In the genomic region with DNA sequence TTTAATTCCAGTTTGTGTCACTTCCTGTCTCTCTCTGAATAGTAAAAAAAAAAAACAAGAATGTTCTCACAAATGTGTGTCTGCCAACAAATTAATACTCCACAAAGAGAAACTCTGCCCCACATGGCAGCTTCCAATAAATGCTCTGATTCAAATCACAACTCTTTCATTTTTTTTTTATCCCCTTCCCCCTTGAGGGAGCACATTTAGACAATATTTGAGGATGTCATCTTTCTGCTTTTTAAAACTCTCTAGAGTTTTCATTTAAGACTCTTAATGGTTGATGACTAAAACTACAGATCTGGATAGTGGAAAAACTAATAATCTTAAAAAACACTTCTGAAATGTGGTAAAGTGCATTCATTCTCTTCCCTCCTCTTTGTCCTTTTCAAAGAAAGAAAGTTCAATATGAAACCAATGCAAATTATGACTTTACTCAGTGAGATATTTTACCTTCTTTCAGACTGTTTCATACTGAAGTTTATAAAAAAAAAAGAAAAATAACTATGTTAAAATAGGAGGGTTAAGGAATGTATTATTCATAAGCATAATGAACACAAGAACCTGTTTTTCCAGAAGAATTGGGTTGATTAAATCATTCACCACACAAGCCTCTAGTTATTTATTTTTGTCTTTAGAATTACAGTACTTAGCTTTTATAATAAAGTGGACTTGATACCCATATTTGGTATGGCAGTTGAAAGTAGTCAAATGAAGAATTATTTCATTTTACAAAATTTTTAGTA, we compare ENCODE assay signal across 8 cellular contexts. TPM values are rescaled to one million over a fixed set of nuclear protein-coding genes. Genes with fewer than 3 reads are reported as not detected.
A peak's percentile ranks its signal among the peaks of the same experiment; 100 is the strongest.
DNase-seq lines count a peak whose midpoint lies in the region; ATAC-seq and TF ChIP-seq lines count a peak whose summit lies in the region.

No MANE protein-coding gene starts in this region.

- H3K9me3 Mint-ChIP-seq in activated T-helper 1 cell treated with anti-CD3 and anti-CD28 coated beads, Interleukin-12 subunit alpha, Interleukin-12 subunit beta, Interleukin-2, Interleukin-4 antibody, amounts not matched to agents 30 ng/mL and 10 ng/mL and 1 ng/mL, durations not matched to agents 14 hours and 24 hours and 36 hours, result no peaks in the 10 kb centered on the region

- intact Hi-C loops in Right ventricle myocardium inferior (cut with DNase I) (loop anchor here (5.0 kb wide), 1 partner anchor 42 kb away; a partner anchor contains a TSS), cardiac septum (cut with DNase I) (loop anchor here (5.0 kb wide), 1 partner anchor 42 kb away; a partner anchor contains a TSS), Right ventricle myocardium superior (cut with DNase I) (no loop called here)
- intact Hi-C loops in activated T-helper 1 cell treated with anti-CD3 and anti-CD28 coated beads, Interleukin-12 subunit alpha, Interleukin-12 subunit beta, Interleukin-2, Interleukin-4 antibody, amounts not matched to agents 30 ng/mL and 10 ng/mL and 1 ng/mL, durations not matched to agents 14 hours and 24 hours and 36 hours (cut with micrococcal nuclease), result loop anchor here (1.0 to 5.0 kb wide), 14 partner anchors 10 to 912 kb away; no protein-coding TSS in a partner anchor

- DNase-seq in Right ventricle myocardium inferior (ENCODE audit: missing footprints), result no peak
- no peak for DNase-seq in cardiac septum (ENCODE audit: low spot score)
- no peak for DNase-seq in activated T-helper 1 cell treated with anti-CD3 and anti-CD28 coated beads, Interleukin-12 subunit alpha, Interleukin-12 subunit beta, Interleukin-2, Interleukin-4 antibody, amounts not matched to agents 30 ng/mL and 10 ng/mL and 1 ng/mL, durations not matched to agents 14 hours and 24 hours and 36 hours (ENCODE audit: low spot score)
- DNase-seq in Right ventricle myocardium superior, result no peak
- DNase-seq in smooth muscle cell (lab: John Stamatoyannopoulos, UW; ENCODE audit: unreplicated experiment), result no peak
- no peak for DNase-seq in cerebellar nuclear complex (lab: John Stamatoyannopoulos, UW)
- no peak for DNase-seq in activated CD8-positive, alpha-beta memory T cell treated with anti-CD3 and anti-CD28 coated beads, Interleukin-2, amount 50 U/mL, for 48 hours

- peak overlapping the region; percentile 92 for H3K27ac ChIP-seq in smooth muscle cell (ENCODE audit: low read depth)

- peaks cover 22% of the 10 kb centered on the region for H4K20me1 ChIP-seq in smooth muscle cell (ENCODE audit: low read depth)

- no peaks in the 10 kb centered on the region for H3K27me3 Mint-ChIP-seq in activated T-helper 1 cell treated with anti-CD3 and anti-CD28 coated beads, Interleukin-12 subunit alpha, Interleukin-12 subunit beta, Interleukin-2, Interleukin-4 antibody, amounts not matched to agents 30 ng/mL and 10 ng/mL and 1 ng/mL, durations not matched to agents 14 hours and 24 hours and 36 hours (ENCODE audit: insufficient read depth)

- ATAC-seq in Right ventricle myocardium inferior (peak; percentile 31), HG03135 (IDR thresholded peaks at IDR 0.05; ENCODE audit: unreplicated experiment) (peak; percentile 44), Right ventricle myocardium superior (ENCODE audit: poor library complexity) (peak; percentile 77)

- H3K4me2 ChIP-seq in smooth muscle cell, result peak overlapping the region; percentile 70

- no peak for TF ChIP-seq CTCF in smooth muscle cell (IDR thresholded peaks at IDR 0.05; ENCODE audit: borderline replicate concordance, insufficient read depth, poor library complexity, severe bottlenecking)

- H3K4me3 ChIP-seq in smooth muscle cell, result peak overlapping the region; percentile 8

- H3F3A ChIP-seq in smooth muscle cell (ENCODE audit: low read depth), result peaks cover 32% of the 10 kb centered on the region

- H3K4me1 ChIP-seq in smooth muscle cell (ENCODE audit: low read depth), result peaks cover 28% of the 10 kb centered on the region

- peaks cover 57% of the 10 kb centered on the region for H3K4me1 Mint-ChIP-seq in activated T-helper 1 cell treated with anti-CD3 and anti-CD28 coated beads, Interleukin-12 subunit alpha, Interleukin-12 subunit beta, Interleukin-2, Interleukin-4 antibody, amounts not matched to agents 30 ng/mL and 10 ng/mL and 1 ng/mL, durations not matched to agents 14 hours and 24 hours and 36 hours (ENCODE audit: low read depth)

- peaks cover 5% of the 10 kb centered on the region for H3K36me3 ChIP-seq in smooth muscle cell (ENCODE audit: low read depth)

- H3K9me3 ChIP-seq in smooth muscle cell (replicated peaks; ENCODE audit: low read depth), result no peaks in the 10 kb centered on the region

- peak overlapping the region; percentile 53 for H3K9ac ChIP-seq in smooth muscle cell (ENCODE audit: low read depth)

- no peaks in the 10 kb centered on the region for H3K27me3 ChIP-seq in smooth muscle cell (ENCODE audit: low read depth)

- peak overlapping the region; percentile 95 for H3K27ac Mint-ChIP-seq in activated T-helper 1 cell treated with anti-CD3 and anti-CD28 coated beads, Interleukin-12 subunit alpha, Interleukin-12 subunit beta, Interleukin-2, Interleukin-4 antibody, amounts not matched to agents 30 ng/mL and 10 ng/mL and 1 ng/mL, durations not matched to agents 14 hours and 24 hours and 36 hours

- H3K4me3 Mint-ChIP-seq in activated T-helper 1 cell treated with anti-CD3 and anti-CD28 coated beads, Interleukin-12 subunit alpha, Interleukin-12 subunit beta, Interleukin-2, Interleukin-4 antibody, amounts not matched to agents 30 ng/mL and 10 ng/mL and 1 ng/mL, durations not matched to agents 14 hours and 24 hours and 36 hours, result peak overlapping the region; percentile 77

- peaks cover 51% of the 10 kb centered on the region for H3K79me2 ChIP-seq in smooth muscle cell (ENCODE audit: low read depth)

- H3K36me3 Mint-ChIP-seq in activated T-helper 1 cell treated with anti-CD3 and anti-CD28 coated beads, Interleukin-12 subunit alpha, Interleukin-12 subunit beta, Interleukin-2, Interleukin-4 antibody, amounts not matched to agents 30 ng/mL and 10 ng/mL and 1 ng/mL, durations not matched to agents 14 hours and 24 hours and 36 hours (ENCODE audit: low read depth), result peaks cover 56% of the 10 kb centered on the region

- peak overlapping the region; percentile 41 for H2AFZ ChIP-seq in smooth muscle cell (ENCODE audit: low read depth)

RNA-seq across cellular contexts. Expression of a gene that starts 42.4 kb away (rescaled TPM):
- total RNA-seq in Right ventricle myocardium inferior, result 14.0 TPM
- 25.2 TPM for total RNA-seq in cardiac septum
- 62.4 and 65.1 TPM in 2 replicates for total RNA-seq in activated T-helper 1 cell treated with anti-CD3 and anti-CD28 coated beads, Interleukin-12 subunit alpha, Interleukin-12 subunit beta, Interleukin-2, Interleukin-4 antibody, amounts not matched to agents 30 ng/mL and 10 ng/mL and 1 ng/mL, durations not matched to agents 14 hours and 24 hours and 36 hours
- total RNA-seq in Right ventricle myocardium superior, result 13.2 TPM
- total RNA-seq in smooth muscle cell, result 67.6 and 69.4 TPM in 2 replicates
- 49.0 and 52.7 TPM in 2 replicates for polyA plus RNA-seq in smooth muscle cell
